7 cellular contexts compared by ENCODE assay signal in genomic region chr16:57835439-57835838, GRCh38. TPM values are rescaled to one million over a fixed set of nuclear protein-coding genes. Genes with fewer than 3 reads are reported as not detected.
DNase-seq lines count a peak whose midpoint lies in the region; TF ChIP-seq lines count a peak whose summit lies in the region.
"Not testable (repeated sequence)": the region's sequence is repeated elsewhere in the genome, so short reads cannot be mapped to it uniquely, and the experiment has no call there.

No MANE protein-coding gene starts in this region.

- not testable (repeated sequence) for H3K9me3 ChIP-seq in MG63; SK-N-MC (ENCODE audit: low read depth, low read length)

- H3K27ac ChIP-seq in SK-N-MC: peak overlapping the region; percentile 75

- peak overlapping the region; percentile 75 for H3K27ac Mint-ChIP-seq in MCF 10A (ENCODE audit: low read depth, unreplicated experiment)

- not testable (repeated sequence) for H3K4me3 ChIP-seq in MG63; fibroblast of mammary gland (ENCODE audit: control insufficient read depth, low read depth, low read length)
- H3K4me3 ChIP-seq in SK-N-MC: peak overlapping the region; percentile 63

- BruUV-seq in MCF 10A (replicated peaks; lab: Mats Ljungman, UMichigan): TSS peak; percentile 85

- intact Hi-C loops in MCF 10A (cut with micrococcal nuclease): loop anchor here (2.0 kb wide), 1 partner anchor 35 kb away; no protein-coding TSS in a partner anchor

- H3K36me3 ChIP-seq in MG63; SK-N-MC (ENCODE audit: insufficient read depth, low read length): not testable (repeated sequence)

- H3K9me3 Mint-ChIP-seq in MCF 10A (ENCODE audit: unreplicated experiment): not testable (repeated sequence)

- not testable (repeated sequence) for H3K4me3 Mint-ChIP-seq in MCF 10A (ENCODE audit: unreplicated experiment)

- CTCF ChIA-PET in MCF 10A (lab: Yijun Ruan, JAX): interaction anchor here (0.6 to 3.7 kb wide), 4 partner anchors 10 to 28 kb away, joined by 3 to 18 read pairs (median 3); no protein-coding TSS in a partner anchor

- peak; percentile 60 for DNase-seq in Daoy (ENCODE audit: low read depth)
- peak; percentile 68 for DNase-seq in HCEC 1CT
- DNase-seq in MG63: peak; percentile 85
- not testable (repeated sequence) for DNase-seq in SK-N-MC (ENCODE audit: low read depth, low spot score)
- peak; percentile 61 for DNase-seq in MCF 10A (ENCODE audit: unreplicated experiment)
- DNase-seq in fibroblast of mammary gland (ENCODE audit: low read depth): peak; percentile 67
- DNase-seq in non-pigmented ciliary epithelial cell (ENCODE audit: low read depth): peak; percentile 48

- not testable (repeated sequence) for H3K4me1 Mint-ChIP-seq in MCF 10A (ENCODE audit: insufficient read depth, unreplicated experiment)

- not testable (repeated sequence) for H3K36me3 Mint-ChIP-seq in MCF 10A (ENCODE audit: insufficient read depth, unreplicated experiment)

- not testable (repeated sequence) for TF ChIP-seq CTCF in MCF 10A (IDR thresholded peaks at IDR 0.05; ENCODE audit: unreplicated experiment); fibroblast of mammary gland (conservative IDR thresholded peaks at IDR 0.05; ENCODE audit: control insufficient read depth, insufficient read depth, low read depth, low read length)

- H3K27me3 Mint-ChIP-seq in MCF 10A (ENCODE audit: insufficient read depth, unreplicated experiment): not testable (repeated sequence)

- not testable (repeated sequence) for H3K27me3 ChIP-seq in MG63

- peak overlapping the region; percentile 47 for H3K9ac ChIP-seq in SK-N-MC (ENCODE audit: insufficient read length)

- POLR2A ChIA-PET in MCF 10A (lab: Yijun Ruan, JAX): interaction anchor here (0.9 to 1.4 kb wide), 8 partner anchors 10 to 33 kb away, joined by 3 to 4 read pairs (median 3); partner anchors contain the start of gene KIFC3

RNA-seq across cellular contexts. Expression of gene KIFC3, which starts 33.1 kb away (rescaled TPM):
- total RNA-seq in Daoy (2014; rRNA removed; shearing (Covaris generic)): 40.9 and 53.9 TPM in 2 replicates
- total RNA-seq in MG63 (2014; rRNA removed; shearing (Covaris generic); ENCODE audit: low replicate concordance): 196 and 322 TPM in 2 replicates
- 97.1 and 120 TPM in 2 replicates for total RNA-seq in MCF 10A (2022)
